1 cellular context compared by ENCODE assay signal in the genomic region with DNA sequence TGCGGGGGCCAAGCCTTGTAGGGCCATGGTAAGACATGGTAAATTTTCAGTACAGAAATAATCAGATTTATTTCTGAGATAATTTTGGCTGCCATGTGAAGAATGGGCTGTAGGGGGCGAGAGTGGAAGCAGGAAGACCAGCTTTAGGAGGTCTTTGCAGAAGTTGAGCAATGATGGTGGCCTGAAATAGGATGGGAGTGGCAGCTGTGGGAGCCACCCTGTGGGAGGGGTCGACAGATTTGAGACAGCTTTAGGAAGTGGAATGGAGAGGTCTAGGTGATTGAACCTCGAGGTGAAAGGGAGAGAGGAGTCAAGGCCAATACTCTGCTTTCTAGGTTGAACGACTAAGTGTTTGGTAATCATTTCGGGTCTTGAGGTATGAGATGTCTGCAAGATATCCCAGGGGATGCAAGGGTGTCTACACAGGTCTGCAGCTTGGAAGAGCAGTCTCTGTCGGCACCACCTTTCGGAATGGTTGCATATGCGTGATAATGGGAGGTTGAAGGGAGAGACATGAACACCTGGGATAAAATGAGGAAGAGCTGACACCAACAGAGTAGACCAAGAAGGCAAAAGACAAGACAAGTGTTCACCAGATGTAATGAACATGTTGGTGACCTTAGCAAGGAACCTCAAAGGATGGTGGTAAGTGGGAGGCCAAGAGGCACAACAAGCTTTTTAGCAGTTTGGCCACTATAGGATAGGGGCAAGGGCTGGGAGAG.
TF ChIP-seq lines count a peak whose summit lies in the region.

No MANE protein-coding gene starts in this region.

TF ChIP-seq in HepG2, 621 proteins besides CTCF, POLR2A, EP300 and RAD21 (continued from another document):
- no peak for TF ChIP-seq HDAC2 (CRISPR knock-in tag; IDR thresholded peaks at IDR 0.05)
- no peak for TF ChIP-seq TCF7L2 (IDR thresholded peaks at IDR 0.05; ENCODE audit: low read depth, low read length)
- no peak for TF ChIP-seq RXRA (CRISPR knock-in tag; IDR thresholded peaks at IDR 0.05)
- no peak for TF ChIP-seq NR2F2 (IDR thresholded peaks at IDR 0.05; ENCODE audit: borderline replicate concordance, low read depth)
- no peak for TF ChIP-seq ZNF232 (CRISPR knock-in tag; IDR thresholded peaks at IDR 0.05; ENCODE audit: borderline replicate concordance)
- no peak for TF ChIP-seq ZMAT3 (CRISPR knock-in tag; conservative IDR thresholded peaks at IDR 0.05)
- no peak for TF ChIP-seq MEIS2 (CRISPR knock-in tag; IDR thresholded peaks at IDR 0.05)
- no peak for TF ChIP-seq MAZ (IDR thresholded peaks at IDR 0.05; ENCODE audit: borderline replicate concordance, low read depth, low read length)
- 0 out of 2 replicates have a peak, but pooled peaks have one; percentile 24 for TF ChIP-seq MAZ (CRISPR knock-in tag; IDR thresholded peaks at IDR 0.05; ENCODE audit: low read depth)
- TF ChIP-seq JUND (CRISPR knock-in tag; IDR thresholded peaks at IDR 0.05) = no peak
- no peak for TF ChIP-seq ZNF607 (CRISPR knock-in tag; IDR thresholded peaks at IDR 0.05; ENCODE audit: borderline replicate concordance)
